2 cellular contexts compared by ENCODE assay signal in the genomic region with DNA sequence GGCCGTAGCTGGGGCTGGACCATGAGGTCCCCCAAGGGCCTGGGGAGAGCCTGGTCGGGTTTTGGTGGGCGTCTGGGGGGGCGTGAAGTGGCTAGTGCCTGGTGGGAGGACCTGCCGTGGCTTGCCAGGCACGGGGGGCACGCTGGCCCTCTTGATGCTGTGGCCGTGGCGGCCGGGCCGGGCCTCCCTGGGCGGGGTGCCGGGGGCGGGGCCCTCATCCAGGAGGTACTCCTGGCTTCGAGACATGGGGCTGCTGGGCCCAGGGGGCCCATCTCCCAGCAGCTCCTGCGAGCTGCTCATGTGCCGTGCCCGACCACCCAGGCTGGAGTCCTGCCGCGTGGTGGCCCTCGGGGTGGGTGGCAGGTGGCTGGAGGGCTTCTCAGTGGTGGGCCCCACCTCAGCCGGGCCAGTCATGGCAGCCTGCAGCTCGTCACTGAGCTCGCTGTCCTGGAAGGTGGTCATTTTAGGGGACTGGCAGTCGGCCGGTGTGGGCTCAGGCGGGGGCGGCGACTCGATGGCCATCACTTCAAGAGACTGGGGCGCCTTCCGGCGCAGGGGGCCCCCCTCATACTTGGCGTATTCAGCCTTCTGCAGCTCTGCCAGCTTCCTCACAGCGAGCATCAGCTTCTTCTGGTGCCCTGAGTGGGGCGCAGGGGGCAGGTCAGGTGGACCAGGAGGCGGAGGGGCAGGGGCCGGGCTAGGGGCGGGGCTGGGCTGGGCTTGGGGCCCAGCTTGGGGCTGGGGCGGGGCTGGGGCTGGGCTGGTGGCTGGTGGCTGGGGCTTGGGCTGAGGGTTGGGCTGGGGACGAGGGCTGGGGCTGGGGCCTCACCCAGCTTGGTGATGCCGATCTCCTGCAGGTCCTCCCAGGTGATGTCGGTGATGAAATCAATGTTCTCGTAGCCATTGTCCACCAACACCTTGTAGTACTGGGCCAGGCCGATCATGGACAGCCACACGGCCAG.
TF ChIP-seq lines count a peak whose summit lies in the region.

No MANE protein-coding gene starts in this region.

TF ChIP-seq in HEK293, 187 proteins besides CTCF, POLR2A, EP300 and RAD21 (continued from another document and continues in another):
- TF ChIP-seq, protein P1, sequence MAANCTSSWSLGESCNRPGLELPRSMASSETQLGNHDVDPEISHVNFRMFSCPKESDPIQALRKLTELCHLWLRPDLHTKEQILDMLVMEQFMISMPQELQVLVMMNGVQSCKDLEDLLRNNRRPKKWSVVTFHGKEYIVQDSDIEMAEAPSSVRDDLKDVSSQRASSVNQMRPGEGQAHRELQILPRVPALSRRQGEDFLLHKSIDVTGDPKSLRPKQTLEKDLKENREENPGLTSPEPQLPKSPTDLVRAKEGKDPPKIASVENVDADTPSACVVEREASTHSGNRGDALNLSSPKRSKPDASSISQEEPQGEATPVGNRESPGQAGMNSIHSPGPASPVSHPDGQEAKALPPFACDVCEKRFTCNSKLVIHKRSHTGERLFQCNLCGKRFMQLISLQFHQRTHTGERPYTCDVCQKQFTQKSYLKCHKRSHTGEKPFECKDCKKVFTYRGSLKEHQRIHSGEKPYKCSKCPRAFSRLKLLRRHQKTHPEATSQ (tag by site-specific recombination; IDR thresholded peaks at IDR 0.05): no peak
- TF ChIP-seq ZNF530 (tag by site-specific recombination; IDR thresholded peaks at IDR 0.05; ENCODE audit: low read depth) (no peak), ZNF10 (tag by site-specific recombination; IDR thresholded peaks at IDR 0.05) (no peak), ZNF140 (tag by site-specific recombination; IDR thresholded peaks at IDR 0.05) (no peak), ZFP3 (tag by site-specific recombination; IDR thresholded peaks at IDR 0.05; ENCODE audit: low read depth) (no peak), ZFP41 (tag by site-specific recombination; IDR thresholded peaks at IDR 0.05; ENCODE audit: borderline replicate concordance) (no peak), ZNF391 (tag by site-specific recombination; IDR thresholded peaks at IDR 0.05; ENCODE audit: borderline replicate concordance, low read depth) (no peak), GLIS1 (tag by site-specific recombination; IDR thresholded peaks at IDR 0.05) (0 out of 2 replicates have a peak, but pooled peaks have one; percentile 19), ZNF394 (tag by site-specific recombination; IDR thresholded peaks at IDR 0.05; ENCODE audit: borderline replicate concordance) (no peak), ZNF354C (tag by site-specific recombination; IDR thresholded peaks at IDR 0.05; ENCODE audit: borderline replicate concordance, low read depth) (no peak), PRDM1 (tag by site-specific recombination; IDR thresholded peaks at IDR 0.05) (no peak), YY2 (tag by site-specific recombination; IDR thresholded peaks at IDR 0.05) (no peak), KLF16 (tag by site-specific recombination; IDR thresholded peaks at IDR 0.05) (no peak), ZNF248 (tag by site-specific recombination; IDR thresholded peaks at IDR 0.05) (no peak), ZNF423 (tag by site-specific recombination; IDR thresholded peaks at IDR 0.05) (no peak), ZNF121 (tag by site-specific recombination; IDR thresholded peaks at IDR 0.05) (no peak), BCL11B (tag by site-specific recombination; IDR thresholded peaks at IDR 0.05; ENCODE audit: low read depth) (no peak), ZNF660 (tag by site-specific recombination; IDR thresholded peaks at IDR 0.05) (no peak), ZNF133 (tag by site-specific recombination; IDR thresholded peaks at IDR 0.05) (no peak), ZNF626 (tag by site-specific recombination; IDR thresholded peaks at IDR 0.05) (no peak)
- TF ChIP-seq, protein P2, sequence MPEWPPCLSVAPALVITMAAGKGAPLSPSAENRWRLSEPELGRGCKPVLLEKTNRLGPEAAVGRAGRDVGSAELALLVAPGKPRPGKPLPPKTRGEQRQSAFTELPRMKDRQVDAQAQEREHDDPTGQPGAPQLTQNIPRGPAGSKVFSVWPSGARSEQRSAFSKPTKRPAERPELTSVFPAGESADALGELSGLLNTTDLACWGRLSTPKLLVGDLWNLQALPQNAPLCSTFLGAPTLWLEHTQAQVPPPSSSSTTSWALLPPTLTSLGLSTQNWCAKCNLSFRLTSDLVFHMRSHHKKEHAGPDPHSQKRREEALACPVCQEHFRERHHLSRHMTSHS (tag by site-specific recombination; IDR thresholded peaks at IDR 0.05): no peak
- TF ChIP-seq, protein P3, sequence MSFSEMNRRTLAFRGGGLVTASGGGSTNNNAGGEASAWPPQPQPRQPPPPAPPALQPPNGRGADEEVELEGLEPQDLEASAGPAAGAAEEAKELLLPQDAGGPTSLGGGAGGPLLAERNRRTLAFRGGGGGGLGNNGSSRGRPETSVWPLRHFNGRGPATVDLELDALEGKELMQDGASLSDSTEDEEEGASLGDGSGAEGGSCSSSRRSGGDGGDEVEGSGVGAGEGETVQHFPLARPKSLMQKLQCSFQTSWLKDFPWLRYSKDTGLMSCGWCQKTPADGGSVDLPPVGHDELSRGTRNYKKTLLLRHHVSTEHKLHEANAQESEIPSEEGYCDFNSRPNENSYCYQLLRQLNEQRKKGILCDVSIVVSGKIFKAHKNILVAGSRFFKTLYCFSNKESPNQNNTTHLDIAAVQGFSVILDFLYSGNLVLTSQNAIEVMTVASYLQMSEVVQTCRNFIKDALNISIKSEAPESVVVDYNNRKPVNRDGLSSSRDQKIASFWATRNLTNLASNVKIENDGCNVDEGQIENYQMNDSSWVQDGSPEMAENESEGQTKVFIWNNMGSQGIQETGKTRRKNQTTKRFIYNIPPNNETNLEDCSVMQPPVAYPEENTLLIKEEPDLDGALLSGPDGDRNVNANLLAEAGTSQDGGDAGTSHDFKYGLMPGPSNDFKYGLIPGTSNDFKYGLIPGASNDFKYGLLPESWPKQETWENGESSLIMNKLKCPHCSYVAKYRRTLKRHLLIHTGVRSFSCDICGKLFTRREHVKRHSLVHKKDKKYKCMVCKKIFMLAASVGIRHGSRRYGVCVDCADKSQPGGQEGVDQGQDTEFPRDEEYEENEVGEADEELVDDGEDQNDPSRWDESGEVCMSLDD (tag by site-specific recombination; IDR thresholded peaks at IDR 0.05): no peak
- TF ChIP-seq, protein P4, sequence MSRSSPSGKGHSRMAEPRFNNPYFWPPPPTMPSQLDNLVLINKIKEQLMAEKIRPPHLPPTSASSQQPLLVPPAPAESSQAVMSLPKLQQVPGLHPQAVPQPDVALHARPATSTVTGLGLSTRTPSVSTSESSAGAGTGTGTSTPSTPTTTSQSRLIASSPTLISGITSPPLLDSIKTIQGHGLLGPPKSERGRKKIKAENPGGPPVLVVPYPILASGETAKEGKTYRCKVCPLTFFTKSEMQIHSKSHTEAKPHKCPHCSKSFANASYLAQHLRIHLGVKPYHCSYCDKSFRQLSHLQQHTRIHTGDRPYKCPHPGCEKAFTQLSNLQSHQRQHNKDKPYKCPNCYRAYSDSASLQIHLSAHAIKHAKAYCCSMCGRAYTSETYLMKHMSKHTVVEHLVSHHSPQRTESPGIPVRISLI (tag by site-specific recombination; IDR thresholded peaks at IDR 0.05): no peak
- TF ChIP-seq, protein P5, sequence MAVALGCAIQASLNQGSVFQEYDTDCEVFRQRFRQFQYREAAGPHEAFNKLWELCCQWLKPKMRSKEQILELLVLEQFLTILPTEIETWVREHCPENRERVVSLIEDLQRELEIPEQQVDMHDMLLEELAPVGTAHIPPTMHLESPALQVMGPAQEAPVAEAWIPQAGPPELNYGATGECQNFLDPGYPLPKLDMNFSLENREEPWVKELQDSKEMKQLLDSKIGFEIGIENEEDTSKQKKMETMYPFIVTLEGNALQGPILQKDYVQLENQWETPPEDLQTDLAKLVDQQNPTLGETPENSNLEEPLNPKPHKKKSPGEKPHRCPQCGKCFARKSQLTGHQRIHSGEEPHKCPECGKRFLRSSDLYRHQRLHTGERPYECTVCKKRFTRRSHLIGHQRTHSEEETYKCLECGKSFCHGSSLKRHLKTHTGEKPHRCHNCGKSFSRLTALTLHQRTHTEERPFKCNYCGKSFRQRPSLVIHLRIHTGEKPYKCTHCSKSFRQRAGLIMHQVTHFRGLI (tag by site-specific recombination; IDR thresholded peaks at IDR 0.05): peak; percentile 53; the same call in 1 of the 2 replicates

TF ChIP-seq in WTC11, 78 proteins besides CTCF, POLR2A, EP300 and RAD21 (continued from another document):
- TF ChIP-seq, protein P6, sequence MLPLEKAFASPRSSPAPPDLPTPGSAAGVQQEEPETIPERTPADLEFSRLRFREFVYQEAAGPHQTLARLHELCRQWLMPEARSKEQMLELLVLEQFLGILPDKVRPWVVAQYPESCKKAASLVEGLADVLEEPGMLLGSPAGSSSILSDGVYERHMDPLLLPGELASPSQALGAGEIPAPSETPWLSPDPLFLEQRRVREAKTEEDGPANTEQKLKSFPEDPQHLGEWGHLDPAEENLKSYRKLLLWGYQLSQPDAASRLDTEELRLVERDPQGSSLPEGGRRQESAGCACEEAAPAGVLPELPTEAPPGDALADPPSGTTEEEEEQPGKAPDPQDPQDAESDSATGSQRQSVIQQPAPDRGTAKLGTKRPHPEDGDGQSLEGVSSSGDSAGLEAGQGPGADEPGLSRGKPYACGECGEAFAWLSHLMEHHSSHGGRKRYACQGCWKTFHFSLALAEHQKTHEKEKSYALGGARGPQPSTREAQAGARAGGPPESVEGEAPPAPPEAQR (CRISPR knock-in tag; IDR thresholded peaks at IDR 0.05): no peak
- TF ChIP-seq NR2C2 (CRISPR knock-in tag; IDR thresholded peaks at IDR 0.05): no peak
TF ChIP-seq in WTC11: peak in this region for 0.
